ENCODE assay signal across 1 cellular context in genomic region chr6:167649486-167649885, GRCh38.
TF ChIP-seq lines count a peak whose summit lies in the region.

No MANE protein-coding gene starts in this region.

TF ChIP-seq in WTC11, 78 proteins besides CTCF, POLR2A, EP300 and RAD21 (continued from another document):
- peak; percentile 75 for TF ChIP-seq USF1 (CRISPR knock-in tag; IDR thresholded peaks at IDR 0.05)
- no peak for TF ChIP-seq MAX (CRISPR knock-in tag; IDR thresholded peaks at IDR 0.05)
- no peak for TF ChIP-seq ZNF317 (CRISPR knock-in tag; IDR thresholded peaks at IDR 0.05; ENCODE audit: borderline replicate concordance, low read depth)
- TF ChIP-seq HMGA2 (CRISPR knock-in tag; IDR thresholded peaks at IDR 0.05): no peak
- no peak for TF ChIP-seq RELA (CRISPR knock-in tag; IDR thresholded peaks at IDR 0.05; ENCODE audit: borderline replicate concordance)
TF ChIP-seq in WTC11: peak in this region for 3.
